Comparison of ENCODE assay signal across 1 cellular context in genomic region chr3:27675287-27675686, GRCh38.
TF ChIP-seq lines count a peak whose summit lies in the region.

No MANE protein-coding gene starts in this region.

TF ChIP-seq in IMR-90, 13 proteins besides CTCF, POLR2A, EP300 and RAD21 (continued from another document):
- TF ChIP-seq SMC3 (IDR thresholded peaks at IDR 0.05; ENCODE audit: low read depth, low read length) (no peak), NFE2L2 (IDR thresholded peaks at IDR 0.05; ENCODE audit: low read depth, low read length) (no peak), CEBPB (IDR thresholded peaks at IDR 0.05; ENCODE audit: low read depth, low read length) (no peak), RCOR1 (IDR thresholded peaks at IDR 0.05; ENCODE audit: insufficient replicate concordance, low read length) (no peak), MAZ (IDR thresholded peaks at IDR 0.05; ENCODE audit: borderline replicate concordance, low read depth, low read length) (no peak)
